8 cellular contexts compared by ENCODE assay signal in genomic region chr15:63945005-63945788, GRCh38.
DNase-seq lines count a peak whose midpoint lies in the region; ATAC-seq lines count a peak whose summit lies in the region.

No MANE protein-coding gene starts in this region.

- H3K27me3 ChIP-seq in GM23248 (replicated peaks; ENCODE audit: insufficient read depth) (no peaks in the 10 kb centered on the region), NT2/D1 (ENCODE audit: insufficient read depth, insufficient read length) (no peaks in the 10 kb centered on the region), mucosa of stomach (ENCODE audit: control insufficient read depth, insufficient read depth, low read length) (no peaks in the 10 kb centered on the region)

- H3K4me2 ChIP-seq in GM23248 (ENCODE audit: unreplicated experiment), result no peak overlapping the region

- H3F3A ChIP-seq in GM23248 (ENCODE audit: insufficient read depth), result peaks cover 5% of the 10 kb centered on the region; the same call in 1 of the 2 replicates

- peaks cover 7% of the 10 kb centered on the region for H3K4me1 ChIP-seq in GM23248 (ENCODE audit: insufficient read depth)
- peaks cover 2% of the 10 kb centered on the region for H3K4me1 ChIP-seq in NT2/D1 (ENCODE audit: insufficient read depth, insufficient read length)
- H3K4me1 ChIP-seq in mucosa of stomach (ENCODE audit: control insufficient read depth, insufficient read depth, low read length), result peaks cover 13% of the 10 kb centered on the region

- DNase-seq in Ammon's horn (ENCODE audit: low spot score), result peak; percentile 70
- peak; percentile 72 for DNase-seq in GM23248
- DNase-seq in NT2/D1 (ENCODE audit: low read depth, low spot score), result peak; percentile 51
- peak; percentile 23 for DNase-seq in activated CD8-positive, alpha-beta memory T cell treated with anti-CD3 and anti-CD28 coated beads, Interleukin-2, amount 50 U/mL, for 1 hour (ENCODE audit: extremely low read depth)
- peak; percentile 57 for DNase-seq in epidermal melanocyte (ENCODE audit: insufficient read length, low spot score)
- peak; percentile 51 for DNase-seq in stimulated activated CD8-positive, alpha-beta memory T cell treated with anti-CD3 and anti-CD28 coated beads, Interleukin-7, amount 100 ng/mL, for 24 hours (ENCODE audit: low read depth)

- WGBS in GM23248 (ENCODE audit: low coverage in 1 of 2, low lambda C conversion rate in 2 of 2, missing lambda C conversion rate in 2 of 2), 2 experiments, result 58 to 61% methylated on average over 8 of the region's 8 CpGs

- H3K9me3 ChIP-seq in GM23248 (ENCODE audit: low read depth), result no peaks in the 10 kb centered on the region
- H3K9me3 ChIP-seq in NT2/D1 (ENCODE audit: insufficient read depth, low read length), result no peaks in the 10 kb centered on the region
- H3K9me3 ChIP-seq in mucosa of stomach (ENCODE audit: control insufficient read depth, low read length), result no peaks in the 10 kb centered on the region

- H3K9me2 ChIP-seq in GM23248 (ENCODE audit: insufficient read depth), result no peaks in the 10 kb centered on the region

- H3K27ac ChIP-seq in GM23248, result no peak overlapping the region

- H3K9ac ChIP-seq in GM23248, result no peak overlapping the region
- no peak overlapping the region for H3K9ac ChIP-seq in NT2/D1 (ENCODE audit: insufficient read length, low read depth)
- H3K9ac ChIP-seq in mucosa of stomach (ENCODE audit: low read length), result peak overlapping the region; percentile 48

- H3K79me2 ChIP-seq in GM23248 (ENCODE audit: insufficient read depth), result no peaks in the 10 kb centered on the region

- H4K20me1 ChIP-seq in GM23248 (ENCODE audit: insufficient read depth), result no peaks in the 10 kb centered on the region

- H3K4me3 ChIP-seq in GM23248, result no peak overlapping the region
- H3K4me3 ChIP-seq in NT2/D1 (ENCODE audit: insufficient read length, low read depth), result no peak overlapping the region
- peak overlapping the region; percentile 14 for H3K4me3 ChIP-seq in mucosa of stomach (ENCODE audit: low read length)

- H3K36me3 ChIP-seq in GM23248 (ENCODE audit: low read depth) (no peaks in the 10 kb centered on the region), NT2/D1 (ENCODE audit: insufficient read depth, insufficient read length, low read length) (no peaks in the 10 kb centered on the region), mucosa of stomach (ENCODE audit: control insufficient read depth, insufficient read depth, low read length) (no peaks in the 10 kb centered on the region)

- H2AFZ ChIP-seq in GM23248, result no peak overlapping the region

- in situ Hi-C loops in GM23248 (cut with MboI), result no loop called here

- ATAC-seq in GM21360 (IDR thresholded peaks at IDR 0.05; ENCODE audit: unreplicated experiment), result no peak
